Comparison of ENCODE assay signal across 17 cellular contexts in the genomic region with DNA sequence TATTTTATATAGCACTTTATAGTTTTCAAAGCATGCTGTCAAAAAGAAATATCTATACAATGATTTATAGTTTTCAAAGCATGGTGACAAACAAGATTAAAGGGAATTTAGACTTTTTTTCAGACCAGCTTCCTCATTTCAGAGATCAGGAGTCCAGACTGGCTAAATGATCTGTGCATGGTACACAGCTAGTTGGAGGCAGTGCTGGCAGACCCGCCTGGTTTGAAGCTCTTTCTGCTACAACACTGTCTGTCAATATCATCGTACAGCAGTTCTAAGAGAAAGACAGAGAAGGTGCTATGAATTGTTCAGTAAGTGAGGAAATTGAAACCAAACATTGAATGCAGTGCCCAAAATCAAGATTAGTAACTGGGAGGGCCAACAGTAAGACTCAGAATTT.
"Had no signal": no experiment of that assay in that cellular context is flagged by ENCODE, and none has a peak within 500 bp of the region (broad histone marks: within the 10 kb centered on the region; RNA-seq: fewer than 3 reads in every experiment).

No MANE protein-coding gene starts in this region.

- H3K4me1 Mint-ChIP-seq: activated CD4-positive, alpha-beta T cell treated with anti-CD3 and anti-CD28 coated beads, Interleukin-2, amount 10 ng/mL, durations not matched to agents 24 days and 14 days; activated naive CD4-positive, alpha-beta T cell treated with anti-CD3 and anti-CD28 coated beads, Interleukin-2, amount 10 ng/mL, durations not matched to agents 7 days and 5 days; activated naive CD8-positive, alpha-beta T cell treated with anti-CD3 and anti-CD28 coated beads, Interleukin-2, amount 50 U/mL, for 24 hours; memory B cell had no signal

- H3K4me1 ChIP-seq: left lung had no signal

- H3K27ac Mint-ChIP-seq: activated CD4-positive, alpha-beta T cell treated with anti-CD3 and anti-CD28 coated beads, Interleukin-2, amount 10 ng/mL, durations not matched to agents 24 days and 14 days; activated naive CD4-positive, alpha-beta T cell treated with anti-CD3 and anti-CD28 coated beads, Interleukin-2, amount 10 ng/mL, durations not matched to agents 7 days and 5 days; activated naive CD8-positive, alpha-beta T cell treated with anti-CD3 and anti-CD28 coated beads, Interleukin-2, amount 50 U/mL, for 24 hours; memory B cell; naive thymus-derived CD8-positive, alpha-beta T cell had no signal

- H3K9me3 ChIP-seq: left lung had no signal

- H3K36me3 Mint-ChIP-seq: activated naive CD4-positive, alpha-beta T cell treated with anti-CD3 and anti-CD28 coated beads, Interleukin-2, amount 10 ng/mL, durations not matched to agents 7 days and 5 days; memory B cell had no signal

- H3K36me3 ChIP-seq: brain microvascular endothelial cell, left lung had no signal

- H3K4me3 ChIP-seq: dorsolateral prefrontal cortex, left lung had no signal

- ATAC-seq: activated naive CD8-positive, alpha-beta T cell treated with anti-CD3 and anti-CD28 coated beads, Interleukin-2, amount 50 U/mL, for 24 hours; left lung; naive thymus-derived CD8-positive, alpha-beta T cell had no signal

- DNase-seq: activated CD4-positive, alpha-beta T cell treated with anti-CD3 and anti-CD28 coated beads, Interleukin-2, amount 10 ng/mL, durations not matched to agents 24 days and 14 days; activated CD4-positive, CD25-positive, alpha-beta regulatory T cell; activated CD8-positive, alpha-beta memory T cell treated with anti-CD3 and anti-CD28 coated beads, Interleukin-2, amount 50 U/mL, for 4 hours; activated effector memory CD4-positive, alpha-beta T cell treated with Interleukin-2 at 50 U/mL for 16 hours; activated naive CD4-positive, alpha-beta T cell treated with anti-CD3 and anti-CD28 coated beads, Interleukin-2, amount 10 ng/mL, durations not matched to agents 7 days and 5 days; activated naive CD8-positive, alpha-beta T cell treated with anti-CD3 and anti-CD28 coated beads, Interleukin-2, amount 50 U/mL, for 24 hours; activated T-cell treated with anti-CD3 and anti-CD28 coated beads, Interleukin-2, amount 50 U/mL, for 48 hours; brain microvascular endothelial cell; central memory CD4-positive, alpha-beta T cell; dorsolateral prefrontal cortex; erythroblast; kidney; left lung; naive thymus-derived CD8-positive, alpha-beta T cell; stimulated activated CD8-positive, alpha-beta memory T cell treated with anti-CD3 and anti-CD28 coated beads, Interleukin-4, amount 100 ng/mL, for 48 hours; stimulated activated naive CD4-positive, alpha-beta T cell had no signal

- H3K27me3 ChIP-seq: brain microvascular endothelial cell, dorsolateral prefrontal cortex, left lung had no signal

- H3K27me3 Mint-ChIP-seq: activated CD4-positive, alpha-beta T cell treated with anti-CD3 and anti-CD28 coated beads, Interleukin-2, amount 10 ng/mL, durations not matched to agents 24 days and 14 days; activated naive CD4-positive, alpha-beta T cell treated with anti-CD3 and anti-CD28 coated beads, Interleukin-2, amount 10 ng/mL, durations not matched to agents 7 days and 5 days; activated naive CD8-positive, alpha-beta T cell treated with anti-CD3 and anti-CD28 coated beads, Interleukin-2, amount 50 U/mL, for 24 hours; memory B cell; naive thymus-derived CD8-positive, alpha-beta T cell had no signal

- H3K4me3 Mint-ChIP-seq: activated CD4-positive, alpha-beta T cell treated with anti-CD3 and anti-CD28 coated beads, Interleukin-2, amount 10 ng/mL, durations not matched to agents 24 days and 14 days; activated naive CD4-positive, alpha-beta T cell treated with anti-CD3 and anti-CD28 coated beads, Interleukin-2, amount 10 ng/mL, durations not matched to agents 7 days and 5 days; activated naive CD8-positive, alpha-beta T cell treated with anti-CD3 and anti-CD28 coated beads, Interleukin-2, amount 50 U/mL, for 24 hours; memory B cell; naive thymus-derived CD8-positive, alpha-beta T cell had no signal

- H3K9me3 Mint-ChIP-seq: activated CD4-positive, alpha-beta T cell treated with anti-CD3 and anti-CD28 coated beads, Interleukin-2, amount 10 ng/mL, durations not matched to agents 24 days and 14 days; activated naive CD4-positive, alpha-beta T cell treated with anti-CD3 and anti-CD28 coated beads, Interleukin-2, amount 10 ng/mL, durations not matched to agents 7 days and 5 days; activated naive CD8-positive, alpha-beta T cell treated with anti-CD3 and anti-CD28 coated beads, Interleukin-2, amount 50 U/mL, for 24 hours; memory B cell; naive thymus-derived CD8-positive, alpha-beta T cell had no signal
